ENCODE assay signal across 1 cellular context in the genomic region with DNA sequence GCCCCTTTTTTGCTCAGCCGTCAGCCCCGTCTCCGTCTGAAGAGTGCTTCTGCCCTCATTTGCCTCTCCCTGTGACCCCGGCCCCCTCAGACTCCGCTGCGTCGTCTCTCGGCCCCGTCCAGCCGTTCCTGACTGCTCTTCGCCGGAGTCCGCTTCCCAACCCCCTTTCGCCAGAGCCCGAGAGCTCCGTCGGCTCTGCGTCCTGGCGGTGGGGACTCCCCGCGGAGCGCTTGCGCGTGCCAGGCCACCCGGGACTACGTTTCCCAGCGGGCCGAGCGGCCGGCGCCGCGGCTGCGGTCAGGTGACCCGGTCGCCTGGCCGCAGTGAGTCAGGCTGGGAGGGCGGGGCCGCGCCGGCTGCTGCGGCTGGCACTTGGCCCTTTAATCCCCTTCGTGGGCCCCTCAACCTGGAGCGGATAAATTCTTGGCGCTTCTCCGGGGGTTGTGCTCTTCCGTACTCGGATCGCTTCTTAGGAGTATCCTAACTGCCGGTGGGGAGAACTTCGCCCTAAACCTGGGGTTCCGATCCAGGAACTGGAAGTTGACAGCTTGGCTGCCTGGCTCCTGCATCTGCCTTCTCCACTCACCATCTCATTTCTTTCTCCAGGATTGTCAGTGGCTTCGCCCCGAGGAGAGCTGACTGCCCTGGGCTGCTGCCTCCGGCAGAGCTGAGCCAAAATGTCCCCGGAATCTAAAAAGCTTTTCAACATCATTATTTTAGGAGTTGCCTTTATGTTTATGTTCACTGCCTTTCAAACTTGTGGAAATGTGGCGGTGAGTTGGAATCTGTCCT.
TF ChIP-seq lines count a peak whose summit lies in the region.

A gene (plus strand): TSS at position 444 of the 792 bp plus-strand sequence. CDS start 234 bp downstream, at position 678.

TF ChIP-seq in GM12878, 131 proteins besides CTCF, POLR2A, EP300 and RAD21 (continued from another document and continues in another):
- TF ChIP-seq JUND (IDR thresholded peaks at IDR 0.05; ENCODE audit: low read depth, low read length) (0 out of 2 replicates have a peak, but pooled peaks have one; percentile 59), RB1 (IDR thresholded peaks at IDR 0.05; ENCODE audit: borderline replicate concordance) (no peak; the same call in 1 of the 2 replicates), ASH2L (IDR thresholded peaks at IDR 0.05; ENCODE audit: borderline replicate concordance, low read depth) (0 out of 2 replicates have a peak, but pooled peaks have one; percentile 43), ZNF274 (IDR thresholded peaks at IDR 0.05; ENCODE audit: insufficient read depth, insufficient read length) (no peak), EZH2 (IDR thresholded peaks at IDR 0.05; ENCODE audit: borderline replicate concordance, control insufficient read depth, low read depth, low read length) (no peak), HDAC6 (IDR thresholded peaks at IDR 0.05; ENCODE audit: unreplicated experiment) (no peak), NFIC (IDR thresholded peaks at IDR 0.05; ENCODE audit: low read depth, low read length) (no peak), ZNF24 (IDR thresholded peaks at IDR 0.05) (no peak), KDM1A (IDR thresholded peaks at IDR 0.05; ENCODE audit: borderline replicate concordance) (no peak), DPF2 (IDR thresholded peaks at IDR 0.05) (0 out of 2 replicates have a peak, but pooled peaks have one; percentile 81), RFX5 (IDR thresholded peaks at IDR 0.05; ENCODE audit: low read depth, low read length) (no peak), TCF12 (IDR thresholded peaks at IDR 0.05; ENCODE audit: low read depth, low read length) (0 out of 2 replicates have a peak, but pooled peaks have one; percentile 54), SRF (IDR thresholded peaks at IDR 0.05; ENCODE audit: low read depth in 2 of 2, low read length in 2 of 2) (no peak), SMARCA5 (IDR thresholded peaks at IDR 0.05) (peak; percentile 75; the same call in 1 of the 2 replicates), NRF1 (conservative IDR thresholded peaks at IDR 0.05; ENCODE audit: low read depth, low read length) (peak; percentile 30; the same call in 1 of the 2 replicates), BMI1 (IDR thresholded peaks at IDR 0.05; ENCODE audit: borderline replicate concordance) (no peak), MYC (IDR thresholded peaks at IDR 0.05; ENCODE audit: insufficient read depth, insufficient read length, insufficient replicate concordance, low read length, severe bottlenecking) (no peak), HCFC1 (IDR thresholded peaks at IDR 0.05; ENCODE audit: low read length) (peak; percentile 91), MXI1 (IDR thresholded peaks at IDR 0.05; ENCODE audit: low read depth, low read length) (peak; percentile 56; the same call in 1 of the 2 replicates), ZNF217 (IDR thresholded peaks at IDR 0.05) (no peak), ZBED1 (IDR thresholded peaks at IDR 0.05; ENCODE audit: borderline replicate concordance) (peak; percentile 1; the same call in 1 of the 2 replicates), KAT2A (conservative IDR thresholded peaks at IDR 0.05; ENCODE audit: control insufficient read depth, low read depth, low read length) (no peak), SIX5 (IDR thresholded peaks at IDR 0.05; ENCODE audit: low read depth, low read length, severe bottlenecking) (peak; percentile 83), CHD1 (IDR thresholded peaks at IDR 0.05; ENCODE audit: low read depth, low read length) (no peak), IKZF2 (IDR thresholded peaks at IDR 0.05) (no peak), ZNF622 (IDR thresholded peaks at IDR 0.05) (no peak)
- TF ChIP-seq, protein P1, sequence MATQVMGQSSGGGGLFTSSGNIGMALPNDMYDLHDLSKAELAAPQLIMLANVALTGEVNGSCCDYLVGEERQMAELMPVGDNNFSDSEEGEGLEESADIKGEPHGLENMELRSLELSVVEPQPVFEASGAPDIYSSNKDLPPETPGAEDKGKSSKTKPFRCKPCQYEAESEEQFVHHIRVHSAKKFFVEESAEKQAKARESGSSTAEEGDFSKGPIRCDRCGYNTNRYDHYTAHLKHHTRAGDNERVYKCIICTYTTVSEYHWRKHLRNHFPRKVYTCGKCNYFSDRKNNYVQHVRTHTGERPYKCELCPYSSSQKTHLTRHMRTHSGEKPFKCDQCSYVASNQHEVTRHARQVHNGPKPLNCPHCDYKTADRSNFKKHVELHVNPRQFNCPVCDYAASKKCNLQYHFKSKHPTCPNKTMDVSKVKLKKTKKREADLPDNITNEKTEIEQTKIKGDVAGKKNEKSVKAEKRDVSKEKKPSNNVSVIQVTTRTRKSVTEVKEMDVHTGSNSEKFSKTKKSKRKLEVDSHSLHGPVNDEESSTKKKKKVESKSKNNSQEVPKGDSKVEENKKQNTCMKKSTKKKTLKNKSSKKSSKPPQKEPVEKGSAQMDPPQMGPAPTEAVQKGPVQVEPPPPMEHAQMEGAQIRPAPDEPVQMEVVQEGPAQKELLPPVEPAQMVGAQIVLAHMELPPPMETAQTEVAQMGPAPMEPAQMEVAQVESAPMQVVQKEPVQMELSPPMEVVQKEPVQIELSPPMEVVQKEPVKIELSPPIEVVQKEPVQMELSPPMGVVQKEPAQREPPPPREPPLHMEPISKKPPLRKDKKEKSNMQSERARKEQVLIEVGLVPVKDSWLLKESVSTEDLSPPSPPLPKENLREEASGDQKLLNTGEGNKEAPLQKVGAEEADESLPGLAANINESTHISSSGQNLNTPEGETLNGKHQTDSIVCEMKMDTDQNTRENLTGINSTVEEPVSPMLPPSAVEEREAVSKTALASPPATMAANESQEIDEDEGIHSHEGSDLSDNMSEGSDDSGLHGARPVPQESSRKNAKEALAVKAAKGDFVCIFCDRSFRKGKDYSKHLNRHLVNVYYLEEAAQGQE (IDR thresholded peaks at IDR 0.05; ENCODE audit: low read depth, low read length) = no peak
- TF ChIP-seq, protein P2, sequence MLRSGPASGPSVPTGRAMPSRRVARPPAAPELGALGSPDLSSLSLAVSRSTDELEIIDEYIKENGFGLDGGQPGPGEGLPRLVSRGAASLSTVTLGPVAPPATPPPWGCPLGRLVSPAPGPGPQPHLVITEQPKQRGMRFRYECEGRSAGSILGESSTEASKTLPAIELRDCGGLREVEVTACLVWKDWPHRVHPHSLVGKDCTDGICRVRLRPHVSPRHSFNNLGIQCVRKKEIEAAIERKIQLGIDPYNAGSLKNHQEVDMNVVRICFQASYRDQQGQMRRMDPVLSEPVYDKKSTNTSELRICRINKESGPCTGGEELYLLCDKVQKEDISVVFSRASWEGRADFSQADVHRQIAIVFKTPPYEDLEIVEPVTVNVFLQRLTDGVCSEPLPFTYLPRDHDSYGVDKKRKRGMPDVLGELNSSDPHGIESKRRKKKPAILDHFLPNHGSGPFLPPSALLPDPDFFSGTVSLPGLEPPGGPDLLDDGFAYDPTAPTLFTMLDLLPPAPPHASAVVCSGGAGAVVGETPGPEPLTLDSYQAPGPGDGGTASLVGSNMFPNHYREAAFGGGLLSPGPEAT (IDR thresholded peaks at IDR 0.05; ENCODE audit: low read depth) = peak; percentile 78; the same call in 1 of the 2 replicates
- TF ChIP-seq, protein P3, sequence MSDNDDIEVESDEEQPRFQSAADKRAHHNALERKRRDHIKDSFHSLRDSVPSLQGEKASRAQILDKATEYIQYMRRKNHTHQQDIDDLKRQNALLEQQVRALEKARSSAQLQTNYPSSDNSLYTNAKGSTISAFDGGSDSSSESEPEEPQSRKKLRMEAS (IDR thresholded peaks at IDR 0.05; ENCODE audit: low read depth, low read length) = no peak
- TF ChIP-seq, protein P4, sequence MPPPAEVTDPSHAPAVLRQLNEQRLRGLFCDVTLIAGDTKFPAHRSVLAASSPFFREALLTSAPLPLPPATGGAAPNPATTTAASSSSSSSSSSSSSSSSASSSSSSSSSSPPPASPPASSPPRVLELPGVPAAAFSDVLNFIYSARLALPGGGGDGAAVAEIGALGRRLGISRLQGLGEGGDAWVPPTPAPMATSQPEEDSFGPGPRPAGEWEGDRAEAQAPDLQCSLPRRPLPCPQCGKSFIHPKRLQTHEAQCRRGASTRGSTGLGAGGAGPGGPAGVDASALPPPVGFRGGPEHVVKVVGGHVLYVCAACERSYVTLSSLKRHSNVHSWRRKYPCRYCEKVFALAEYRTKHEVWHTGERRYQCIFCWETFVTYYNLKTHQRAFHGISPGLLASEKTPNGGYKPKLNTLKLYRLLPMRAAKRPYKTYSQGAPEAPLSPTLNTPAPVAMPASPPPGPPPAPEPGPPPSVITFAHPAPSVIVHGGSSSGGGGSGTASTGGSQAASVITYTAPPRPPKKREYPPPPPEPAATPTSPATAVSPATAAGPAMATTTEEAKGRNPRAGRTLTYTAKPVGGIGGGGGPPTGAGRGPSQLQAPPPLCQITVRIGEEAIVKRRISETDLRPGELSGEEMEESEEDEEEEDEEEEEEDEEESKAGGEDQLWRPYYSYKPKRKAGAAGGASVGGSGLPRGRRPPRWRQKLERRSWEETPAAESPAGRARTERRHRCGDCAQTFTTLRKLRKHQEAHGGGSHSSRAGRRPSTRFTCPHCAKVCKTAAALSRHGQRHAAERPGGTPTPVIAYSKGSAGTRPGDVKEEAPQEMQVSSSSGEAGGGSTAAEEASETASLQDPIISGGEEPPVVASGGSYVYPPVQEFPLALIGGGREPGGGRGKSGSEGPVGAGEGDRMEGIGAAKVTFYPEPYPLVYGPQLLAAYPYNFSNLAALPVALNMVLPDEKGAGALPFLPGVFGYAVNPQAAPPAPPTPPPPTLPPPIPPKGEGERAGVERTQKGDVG (CRISPR knock-in tag; IDR thresholded peaks at IDR 0.05) = no peak
- TF ChIP-seq, protein P5, sequence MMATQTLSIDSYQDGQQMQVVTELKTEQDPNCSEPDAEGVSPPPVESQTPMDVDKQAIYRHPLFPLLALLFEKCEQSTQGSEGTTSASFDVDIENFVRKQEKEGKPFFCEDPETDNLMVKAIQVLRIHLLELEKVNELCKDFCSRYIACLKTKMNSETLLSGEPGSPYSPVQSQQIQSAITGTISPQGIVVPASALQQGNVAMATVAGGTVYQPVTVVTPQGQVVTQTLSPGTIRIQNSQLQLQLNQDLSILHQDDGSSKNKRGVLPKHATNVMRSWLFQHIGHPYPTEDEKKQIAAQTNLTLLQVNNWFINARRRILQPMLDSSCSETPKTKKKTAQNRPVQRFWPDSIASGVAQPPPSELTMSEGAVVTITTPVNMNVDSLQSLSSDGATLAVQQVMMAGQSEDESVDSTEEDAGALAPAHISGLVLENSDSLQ (IDR thresholded peaks at IDR 0.05) = peak; percentile 70
- TF ChIP-seq, protein P6, sequence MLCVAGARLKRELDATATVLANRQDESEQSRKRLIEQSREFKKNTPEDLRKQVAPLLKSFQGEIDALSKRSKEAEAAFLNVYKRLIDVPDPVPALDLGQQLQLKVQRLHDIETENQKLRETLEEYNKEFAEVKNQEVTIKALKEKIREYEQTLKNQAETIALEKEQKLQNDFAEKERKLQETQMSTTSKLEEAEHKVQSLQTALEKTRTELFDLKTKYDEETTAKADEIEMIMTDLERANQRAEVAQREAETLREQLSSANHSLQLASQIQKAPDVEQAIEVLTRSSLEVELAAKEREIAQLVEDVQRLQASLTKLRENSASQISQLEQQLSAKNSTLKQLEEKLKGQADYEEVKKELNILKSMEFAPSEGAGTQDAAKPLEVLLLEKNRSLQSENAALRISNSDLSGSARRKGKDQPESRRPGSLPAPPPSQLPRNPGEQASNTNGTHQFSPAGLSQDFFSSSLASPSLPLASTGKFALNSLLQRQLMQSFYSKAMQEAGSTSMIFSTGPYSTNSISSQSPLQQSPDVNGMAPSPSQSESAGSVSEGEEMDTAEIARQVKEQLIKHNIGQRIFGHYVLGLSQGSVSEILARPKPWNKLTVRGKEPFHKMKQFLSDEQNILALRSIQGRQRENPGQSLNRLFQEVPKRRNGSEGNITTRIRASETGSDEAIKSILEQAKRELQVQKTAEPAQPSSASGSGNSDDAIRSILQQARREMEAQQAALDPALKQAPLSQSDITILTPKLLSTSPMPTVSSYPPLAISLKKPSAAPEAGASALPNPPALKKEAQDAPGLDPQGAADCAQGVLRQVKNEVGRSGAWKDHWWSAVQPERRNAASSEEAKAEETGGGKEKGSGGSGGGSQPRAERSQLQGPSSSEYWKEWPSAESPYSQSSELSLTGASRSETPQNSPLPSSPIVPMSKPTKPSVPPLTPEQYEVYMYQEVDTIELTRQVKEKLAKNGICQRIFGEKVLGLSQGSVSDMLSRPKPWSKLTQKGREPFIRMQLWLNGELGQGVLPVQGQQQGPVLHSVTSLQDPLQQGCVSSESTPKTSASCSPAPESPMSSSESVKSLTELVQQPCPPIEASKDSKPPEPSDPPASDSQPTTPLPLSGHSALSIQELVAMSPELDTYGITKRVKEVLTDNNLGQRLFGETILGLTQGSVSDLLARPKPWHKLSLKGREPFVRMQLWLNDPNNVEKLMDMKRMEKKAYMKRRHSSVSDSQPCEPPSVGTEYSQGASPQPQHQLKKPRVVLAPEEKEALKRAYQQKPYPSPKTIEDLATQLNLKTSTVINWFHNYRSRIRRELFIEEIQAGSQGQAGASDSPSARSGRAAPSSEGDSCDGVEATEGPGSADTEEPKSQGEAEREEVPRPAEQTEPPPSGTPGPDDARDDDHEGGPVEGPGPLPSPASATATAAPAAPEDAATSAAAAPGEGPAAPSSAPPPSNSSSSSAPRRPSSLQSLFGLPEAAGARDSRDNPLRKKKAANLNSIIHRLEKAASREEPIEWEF (IDR thresholded peaks at IDR 0.05; ENCODE audit: insufficient replicate concordance, low read depth, low read length) = no peak
- TF ChIP-seq, protein P7, sequence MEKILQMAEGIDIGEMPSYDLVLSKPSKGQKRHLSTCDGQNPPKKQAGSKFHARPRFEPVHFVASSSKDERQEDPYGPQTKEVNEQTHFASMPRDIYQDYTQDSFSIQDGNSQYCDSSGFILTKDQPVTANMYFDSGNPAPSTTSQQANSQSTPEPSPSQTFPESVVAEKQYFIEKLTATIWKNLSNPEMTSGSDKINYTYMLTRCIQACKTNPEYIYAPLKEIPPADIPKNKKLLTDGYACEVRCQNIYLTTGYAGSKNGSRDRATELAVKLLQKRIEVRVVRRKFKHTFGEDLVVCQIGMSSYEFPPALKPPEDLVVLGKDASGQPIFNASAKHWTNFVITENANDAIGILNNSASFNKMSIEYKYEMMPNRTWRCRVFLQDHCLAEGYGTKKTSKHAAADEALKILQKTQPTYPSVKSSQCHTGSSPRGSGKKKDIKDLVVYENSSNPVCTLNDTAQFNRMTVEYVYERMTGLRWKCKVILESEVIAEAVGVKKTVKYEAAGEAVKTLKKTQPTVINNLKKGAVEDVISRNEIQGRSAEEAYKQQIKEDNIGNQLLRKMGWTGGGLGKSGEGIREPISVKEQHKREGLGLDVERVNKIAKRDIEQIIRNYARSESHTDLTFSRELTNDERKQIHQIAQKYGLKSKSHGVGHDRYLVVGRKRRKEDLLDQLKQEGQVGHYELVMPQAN (conservative IDR thresholded peaks at IDR 0.05) = peak; percentile 96
- TF ChIP-seq, protein P8, sequence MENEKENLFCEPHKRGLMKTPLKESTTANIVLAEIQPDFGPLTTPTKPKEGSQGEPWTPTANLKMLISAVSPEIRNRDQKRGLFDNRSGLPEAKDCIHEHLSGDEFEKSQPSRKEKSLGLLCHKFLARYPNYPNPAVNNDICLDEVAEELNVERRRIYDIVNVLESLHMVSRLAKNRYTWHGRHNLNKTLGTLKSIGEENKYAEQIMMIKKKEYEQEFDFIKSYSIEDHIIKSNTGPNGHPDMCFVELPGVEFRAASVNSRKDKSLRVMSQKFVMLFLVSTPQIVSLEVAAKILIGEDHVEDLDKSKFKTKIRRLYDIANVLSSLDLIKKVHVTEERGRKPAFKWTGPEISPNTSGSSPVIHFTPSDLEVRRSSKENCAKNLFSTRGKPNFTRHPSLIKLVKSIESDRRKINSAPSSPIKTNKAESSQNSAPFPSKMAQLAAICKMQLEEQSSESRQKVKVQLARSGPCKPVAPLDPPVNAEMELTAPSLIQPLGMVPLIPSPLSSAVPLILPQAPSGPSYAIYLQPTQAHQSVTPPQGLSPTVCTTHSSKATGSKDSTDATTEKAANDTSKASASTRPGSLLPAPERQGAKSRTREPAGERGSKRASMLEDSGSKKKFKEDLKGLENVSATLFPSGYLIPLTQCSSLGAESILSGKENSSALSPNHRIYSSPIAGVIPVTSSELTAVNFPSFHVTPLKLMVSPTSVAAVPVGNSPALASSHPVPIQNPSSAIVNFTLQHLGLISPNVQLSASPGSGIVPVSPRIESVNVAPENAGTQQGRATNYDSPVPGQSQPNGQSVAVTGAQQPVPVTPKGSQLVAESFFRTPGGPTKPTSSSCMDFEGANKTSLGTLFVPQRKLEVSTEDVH (IDR thresholded peaks at IDR 0.05; ENCODE audit: low read depth, partially characterized antibody) = no peak
